In genomic region chr5:134794819-134795218, GRCh38 we compare ENCODE assay signal across 16 cellular contexts. TPM values are rescaled to one million over a fixed set of nuclear protein-coding genes. Genes with fewer than 3 reads are reported as not detected.
DNase-seq lines count a peak whose midpoint lies in the region; ATAC-seq and TF ChIP-seq lines count a peak whose summit lies in the region.
"Had no signal": no experiment of that assay in that cellular context is flagged by ENCODE, and none has a peak within 500 bp of the region (broad histone marks: within the 10 kb centered on the region; RNA-seq: fewer than 3 reads in every experiment).

No MANE protein-coding gene starts in this region.

- TF ChIP-seq CTCF in endothelial cell (IDR thresholded peaks at IDR 0.05; ENCODE audit: unreplicated experiment), result no peak

- ATAC-seq in activated naive CD4-positive, alpha-beta T cell treated with anti-CD3 and anti-CD28 coated beads, Interleukin-2, amount 50 U/mL, for 72 hours, result no peak
- ATAC-seq in stimulated activated effector memory CD8-positive, alpha-beta T cell treated with anti-CD3 and anti-CD28 coated beads, Interleukin-12 subunit alpha, Interleukin-12 subunit beta, amount 100 ng/mL, for 72 hours, result no peak
- ATAC-seq: CD8-positive, alpha-beta T cell; HCT116; HepG2 had no signal

- peaks cover 64% of the 10 kb centered on the region for H3K36me3 Mint-ChIP-seq in activated naive CD4-positive, alpha-beta T cell treated with anti-CD3 and anti-CD28 coated beads, Interleukin-2, amount 10 ng/mL, durations not matched to agents 7 days and 5 days
- peaks cover 8 to 12% of the 10 kb centered on the region in 2 donors for H3K36me3 Mint-ChIP-seq in activated naive CD4-positive, alpha-beta T cell treated with anti-CD3 and anti-CD28 coated beads, Interleukin-2, amount 50 U/mL, for 72 hours
- H3K36me3 Mint-ChIP-seq in endothelial cell (ENCODE audit: low read depth, unreplicated experiment), result peaks cover 38% of the 10 kb centered on the region
- peaks cover 100% of the 10 kb centered on the region for H3K36me3 Mint-ChIP-seq in stimulated activated effector memory CD8-positive, alpha-beta T cell treated with anti-CD3 and anti-CD28 coated beads, Interleukin-12 subunit alpha, Interleukin-12 subunit beta, amount 100 ng/mL, for 72 hours
- H3K36me3 Mint-ChIP-seq: IgD-negative memory B cell had no signal

- DNase-seq in activated naive CD4-positive, alpha-beta T cell treated with anti-CD3 and anti-CD28 coated beads, Interleukin-2, amount 10 ng/mL, durations not matched to agents 7 days and 5 days, result no peak
- no peak for DNase-seq in activated naive CD4-positive, alpha-beta T cell treated with anti-CD3 and anti-CD28 coated beads, Interleukin-2, amount 50 U/mL, for 72 hours (ENCODE audit: low spot score in 2 of 2)
- DNase-seq in endothelial cell (ENCODE audit: low spot score) (no peak), cortex of kidney (lab: John Stamatoyannopoulos, UW) (no peak)
- no peak for DNase-seq in stimulated activated effector memory CD8-positive, alpha-beta T cell treated with anti-CD3 and anti-CD28 coated beads, Interleukin-12 subunit alpha, Interleukin-12 subunit beta, amount 100 ng/mL, for 72 hours (ENCODE audit: low spot score in 2 of 2)
- no peak for DNase-seq in central memory CD4-positive, alpha-beta T cell
- DNase-seq: CD8-positive, alpha-beta T cell; DMS 273 treated with DMSO at 0.1 percent for 48 hours; DMS53; DND-41; GOT3; H7 had no signal

- H3K9me3 Mint-ChIP-seq in activated naive CD4-positive, alpha-beta T cell treated with anti-CD3 and anti-CD28 coated beads, Interleukin-2, amount 10 ng/mL, durations not matched to agents 7 days and 5 days, result no peaks in the 10 kb centered on the region
- no peaks in the 10 kb centered on the region for H3K9me3 Mint-ChIP-seq in activated naive CD4-positive, alpha-beta T cell treated with anti-CD3 and anti-CD28 coated beads, Interleukin-2, amount 50 U/mL, for 72 hours
- no peaks in the 10 kb centered on the region for H3K9me3 Mint-ChIP-seq in endothelial cell (ENCODE audit: unreplicated experiment)
- H3K9me3 Mint-ChIP-seq in stimulated activated effector memory CD8-positive, alpha-beta T cell treated with anti-CD3 and anti-CD28 coated beads, Interleukin-12 subunit alpha, Interleukin-12 subunit beta, amount 100 ng/mL, for 72 hours, result no peaks in the 10 kb centered on the region
- H3K9me3 Mint-ChIP-seq: CD8-positive, alpha-beta T cell; IgD-negative memory B cell had no signal

- H3K27me3 Mint-ChIP-seq in activated naive CD4-positive, alpha-beta T cell treated with anti-CD3 and anti-CD28 coated beads, Interleukin-2, amount 10 ng/mL, durations not matched to agents 7 days and 5 days, result no peaks in the 10 kb centered on the region
- no peaks in the 10 kb centered on the region for H3K27me3 Mint-ChIP-seq in endothelial cell (ENCODE audit: unreplicated experiment)
- H3K27me3 Mint-ChIP-seq: B cell, IgD-negative memory B cell had no signal

- H3K4me3 Mint-ChIP-seq in activated naive CD4-positive, alpha-beta T cell treated with anti-CD3 and anti-CD28 coated beads, Interleukin-2, amount 10 ng/mL, durations not matched to agents 7 days and 5 days, result no peak overlapping the region
- H3K4me3 Mint-ChIP-seq in endothelial cell (ENCODE audit: unreplicated experiment), result no peak overlapping the region
- H3K4me3 Mint-ChIP-seq in stimulated activated effector memory CD8-positive, alpha-beta T cell treated with anti-CD3 and anti-CD28 coated beads, Interleukin-12 subunit alpha, Interleukin-12 subunit beta, amount 100 ng/mL, for 72 hours, result no peak overlapping the region
- H3K4me3 Mint-ChIP-seq: B cell; CD8-positive, alpha-beta T cell; IgD-negative memory B cell had no signal

- peak overlapping the region; percentile 39 for H3K27ac Mint-ChIP-seq in activated naive CD4-positive, alpha-beta T cell treated with anti-CD3 and anti-CD28 coated beads, Interleukin-2, amount 10 ng/mL, durations not matched to agents 7 days and 5 days
- H3K27ac Mint-ChIP-seq in activated naive CD4-positive, alpha-beta T cell treated with anti-CD3 and anti-CD28 coated beads, Interleukin-2, amount 50 U/mL, for 72 hours, result peak overlapping the region in 1 of 2 donors; percentile 65
- H3K27ac Mint-ChIP-seq in endothelial cell (ENCODE audit: unreplicated experiment), result peak overlapping the region; percentile 39
- peak overlapping the region; percentile 23 for H3K27ac Mint-ChIP-seq in stimulated activated effector memory CD8-positive, alpha-beta T cell treated with anti-CD3 and anti-CD28 coated beads, Interleukin-12 subunit alpha, Interleukin-12 subunit beta, amount 100 ng/mL, for 72 hours
- H3K27ac Mint-ChIP-seq: B cell; CD8-positive, alpha-beta T cell had no signal

- H3K4me1 Mint-ChIP-seq in activated naive CD4-positive, alpha-beta T cell treated with anti-CD3 and anti-CD28 coated beads, Interleukin-2, amount 10 ng/mL, durations not matched to agents 7 days and 5 days, result no peaks in the 10 kb centered on the region
- peaks cover 7% of the 10 kb centered on the region for H3K4me1 Mint-ChIP-seq in endothelial cell (ENCODE audit: unreplicated experiment)
- H3K4me1 Mint-ChIP-seq in stimulated activated effector memory CD8-positive, alpha-beta T cell treated with anti-CD3 and anti-CD28 coated beads, Interleukin-12 subunit alpha, Interleukin-12 subunit beta, amount 100 ng/mL, for 72 hours, result no peaks in the 10 kb centered on the region
- H3K4me1 Mint-ChIP-seq: B cell had no signal

- CTCF ChIA-PET in activated naive CD4-positive, alpha-beta T cell treated with anti-CD3 and anti-CD28 coated beads, Interleukin-2, amount 10 ng/mL, durations not matched to agents 7 days and 5 days (lab: Charles Lee), result no interaction called here

RNA-seq across cellular contexts. Expression of gene DDX46, which starts 36.2 kb away (rescaled TPM):
- total RNA-seq in activated naive CD4-positive, alpha-beta T cell treated with anti-CD3 and anti-CD28 coated beads, Interleukin-2, amount 50 U/mL, for 72 hours, result 100 to 1,000 TPM in 1 of 2 donors, 10 to 100 TPM in 1; 79.4 to 108 TPM
- total RNA-seq in endothelial cell (ENCODE audit: unreplicated experiment), result 59.4 TPM

RNA-seq across cellular contexts. Expression of gene C5orf24, which starts 50.9 kb away (rescaled TPM):
- total RNA-seq in activated naive CD4-positive, alpha-beta T cell treated with anti-CD3 and anti-CD28 coated beads, Interleukin-2, amount 50 U/mL, for 72 hours, result 10 to 100 TPM; 32.5 to 36.9 TPM
- 43.5 TPM for total RNA-seq in endothelial cell (ENCODE audit: unreplicated experiment)

RNA-seq across cellular contexts. Expression of gene CAMLG, which starts 56.5 kb away (rescaled TPM):
- 10 to 100 TPM; 38.2 to 65.1 TPM for total RNA-seq in activated naive CD4-positive, alpha-beta T cell treated with anti-CD3 and anti-CD28 coated beads, Interleukin-2, amount 50 U/mL, for 72 hours
- 35.6 TPM for total RNA-seq in endothelial cell (ENCODE audit: unreplicated experiment)
